8 cellular contexts compared by ENCODE assay signal in the genomic region with DNA sequence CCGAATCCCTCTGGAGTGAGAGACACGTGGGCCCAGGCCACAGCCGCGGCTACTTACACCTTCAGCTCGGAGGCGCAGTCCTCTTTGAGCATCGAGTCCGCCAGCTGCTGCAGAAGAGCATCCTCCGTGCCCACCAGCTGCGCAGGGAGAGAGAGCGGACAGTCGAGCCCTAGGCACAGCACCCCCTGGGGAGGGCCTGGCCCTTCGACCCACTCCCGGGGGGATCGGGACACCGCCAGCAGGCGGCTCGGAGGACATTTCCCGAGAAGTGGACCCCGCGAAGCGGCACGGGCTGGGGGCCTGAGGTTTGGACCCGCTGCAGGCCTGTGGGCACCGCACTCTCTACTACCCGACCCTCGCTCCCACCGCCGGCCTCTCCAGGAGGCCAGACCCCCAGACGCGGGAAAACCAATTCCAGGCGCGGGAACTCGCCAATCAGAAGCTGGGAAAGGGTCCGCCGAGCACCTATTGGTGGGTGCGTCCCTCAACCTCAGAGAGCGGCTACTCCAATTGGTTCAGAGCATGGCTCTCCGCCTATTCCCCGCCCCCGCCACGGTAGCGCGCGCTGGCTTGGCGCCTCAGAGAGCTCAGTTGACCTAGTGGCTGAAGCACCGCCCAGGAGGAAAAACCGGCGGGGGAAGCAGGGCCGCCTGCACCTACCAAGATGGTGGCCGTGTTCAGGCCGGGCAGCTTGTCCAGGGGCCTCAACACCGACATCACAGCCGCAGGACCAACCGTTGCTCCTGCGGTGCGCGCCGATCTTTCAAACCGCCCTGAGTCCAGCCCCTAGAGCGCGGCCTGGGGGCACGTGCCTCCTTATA. TPM values are rescaled to one million over a fixed set of nuclear protein-coding genes. Genes with fewer than 3 reads are reported as not detected.
DNase-seq lines count a peak whose midpoint lies in the region; ATAC-seq, FAIRE-seq and TF ChIP-seq lines count a peak whose summit lies in the region.

A gene with protein sequence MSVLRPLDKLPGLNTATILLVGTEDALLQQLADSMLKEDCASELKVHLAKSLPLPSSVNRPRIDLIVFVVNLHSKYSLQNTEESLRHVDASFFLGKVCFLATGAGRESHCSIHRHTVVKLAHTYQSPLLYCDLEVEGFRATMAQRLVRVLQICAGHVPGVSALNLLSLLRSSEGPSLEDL (minus strand): TSS at position 793 of the 821 bp plus-strand sequence. CDS start 76 bp downstream, at position 717.

- peak; percentile 78 for ATAC-seq in GM21423 (IDR thresholded peaks at IDR 0.05; ENCODE audit: unreplicated experiment)

- H3K9ac ChIP-seq in HUES6 (ENCODE audit: low read length) (peak within 1 kb of the TSS; percentile 94), OCI-LY1 (ENCODE audit: low read length) (peak within 1 kb of the TSS; percentile 89)

- DNase-seq in D721Med (ENCODE audit: insufficient read length, low spot score): peak; percentile 36
- DNase-seq in activated CD8-positive, alpha-beta memory T cell treated with anti-CD3 and anti-CD28 coated beads, Interleukin-2, amount 50 U/mL, for 24 hours (ENCODE audit: extremely low read depth): peak; percentile 82
- peak; percentile 94 for DNase-seq in mesenteric fat pad (ENCODE audit: low spot score)
- peak; percentile 71 for DNase-seq in stimulated activated CD8-positive, alpha-beta memory T cell treated with anti-CD3 and anti-CD28 coated beads, Interleukin-15, amount 100 ng/mL, for 1 hour (ENCODE audit: low read depth)

- H3K4me3 ChIP-seq in HUES6 (ENCODE audit: low read depth, low read length) (peak within 1 kb of the TSS; percentile 94), OCI-LY1 (ENCODE audit: low read depth, low read length, poor library complexity, severe bottlenecking) (peak within 1 kb of the TSS; percentile 84)

- no peaks in the 10 kb centered on the region for H4K20me1 ChIP-seq in OCI-LY1 (ENCODE audit: insufficient read depth, low read length)

- no peaks in the 10 kb centered on the region for H3F3A ChIP-seq in OCI-LY1 (ENCODE audit: insufficient read depth, low read length)

- H3K9me2 ChIP-seq in OCI-LY1 (ENCODE audit: low read depth, low read length): no peaks in the 10 kb centered on the region

- H3K27ac ChIP-seq in HUES6 (ENCODE audit: low read depth, low read length) (peak within 1 kb of the TSS; percentile 90; the same call in 1 of the 2 replicates), OCI-LY1 (ENCODE audit: low read depth, low read length, poor library complexity, severe bottlenecking) (peak within 1 kb of the TSS; percentile 91)

- peaks cover 10% of the 10 kb centered on the region for H3K79me2 ChIP-seq in OCI-LY1 (ENCODE audit: insufficient read depth, low read length)

- H3K27me3 ChIP-seq in HUES6 (ENCODE audit: control insufficient read depth, insufficient read depth, low read length): no peaks in the 10 kb centered on the region
- H3K27me3 ChIP-seq in OCI-LY1 (ENCODE audit: insufficient read depth, low read length): no peaks in the 10 kb centered on the region

- H3K9me3 ChIP-seq in HUES6 (ENCODE audit: control insufficient read depth, insufficient read depth, low read depth, low read length): no peaks in the 10 kb centered on the region
- H3K9me3 ChIP-seq in OCI-LY1 (ENCODE audit: low read length): no peaks in the 10 kb centered on the region

- TF ChIP-seq CTCF in D721Med (IDR thresholded peaks at IDR 0.05; ENCODE audit: insufficient read depth, missing control alignments) (no peak), OCI-LY1 (IDR thresholded peaks at IDR 0.05; ENCODE audit: low read length) (no peak)

- FAIRE-seq in D721Med (lab: Jason Lieb, UNC) (no peak), endometrium (lab: Jason Lieb, UNC) (peak; percentile 83)

- H3K36me3 ChIP-seq in HUES6 (ENCODE audit: control insufficient read depth, insufficient read depth, low read length) (peaks cover 32% of the 10 kb centered on the region), OCI-LY1 (ENCODE audit: insufficient read depth, low read length) (peaks cover 40% of the 10 kb centered on the region)

- H3K4me2 ChIP-seq in OCI-LY1 (ENCODE audit: low read length): peak within 1 kb of the TSS; percentile 96

- H3K4me1 ChIP-seq in HUES6 (ENCODE audit: control insufficient read depth, insufficient read depth, low read length) (peaks cover 29% of the 10 kb centered on the region), OCI-LY1 (ENCODE audit: insufficient read depth, low read length, severe bottlenecking) (peaks cover 56% of the 10 kb centered on the region)

- H2AFZ ChIP-seq in OCI-LY1 (ENCODE audit: low read length): no peak within 1 kb of the TSS

RNA-seq across cellular contexts. Expression of the gene that starts here (rescaled TPM):
- total RNA-seq in mesenteric fat pad: not detected

Comparison
In these comparisons a context has a peak if more than half of its experiments do, and no peak if none do; other contexts are left out.
1. Peak in every context shown above with its lines: DNase-seq, ATAC-seq, H3K4me3 ChIP-seq and H3K27ac ChIP-seq.
2. Peak in DNase-seq in mesenteric fat pad; RNA of the gene not detected or under 1 TPM.
3. DNase-seq: peak in every context shown above with its lines; median percentile 94 in mesenteric fat pad; 82 in activated CD8-positive, alpha-beta memory T cell treated with anti-CD3 and anti-CD28 coated beads, Interleukin-2, amount 50 U/mL, for 24 hours; 71 in stimulated activated CD8-positive, alpha-beta memory T cell treated with anti-CD3 and anti-CD28 coated beads, Interleukin-15, amount 100 ng/mL, for 1 hour; 36 in D721Med.